19 cellular contexts compared by ENCODE assay signal in the genomic region with DNA sequence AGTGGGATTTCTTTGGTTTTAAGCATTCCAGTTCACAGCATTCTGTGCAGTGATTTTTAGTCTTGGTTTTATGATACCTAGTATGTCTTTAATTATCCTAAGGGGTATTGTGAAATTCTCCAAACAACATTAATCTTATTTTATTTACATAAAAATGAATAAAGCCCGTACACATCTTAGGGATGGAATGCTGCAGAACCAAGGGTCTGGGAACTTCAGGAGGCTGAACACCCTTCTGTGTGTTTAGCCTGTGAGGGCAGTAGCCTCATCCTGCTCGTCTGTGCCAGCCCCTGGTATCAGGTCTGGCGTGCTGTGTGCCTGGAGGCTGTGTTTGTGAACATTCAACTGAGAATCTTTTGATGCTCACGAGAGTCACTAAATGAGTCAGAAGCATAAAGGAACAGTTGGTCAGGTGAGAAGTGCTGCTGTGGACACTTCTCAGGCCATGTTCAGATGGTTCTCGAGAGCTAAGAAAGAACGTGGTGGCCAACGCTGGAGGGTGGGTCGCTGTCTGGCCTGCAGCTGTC. TPM values are rescaled to one million over a fixed set of nuclear protein-coding genes. Genes with fewer than 3 reads are reported as not detected.
DNase-seq lines count a peak whose midpoint lies in the region; ATAC-seq, FAIRE-seq and TF ChIP-seq lines count a peak whose summit lies in the region.
"Had no signal": no experiment of that assay in that cellular context is flagged by ENCODE, and none has a peak within 500 bp of the region (broad histone marks: within the 10 kb centered on the region; RNA-seq: fewer than 3 reads in every experiment).

No MANE protein-coding gene starts in this region.

- no peak for FAIRE-seq in small intestine (lab: Jason Lieb, UNC)
- FAIRE-seq: K562 had no signal

- H3K4me1 Mint-ChIP-seq in T-helper 2 cell treated with Interferon-gamma antibody and Interleukin-4, amounts not matched to agents 5 μg/mL and 100 μg/mL, for 36 hours (ENCODE audit: low read depth) = peaks cover 26% of the 10 kb centered on the region
- H3K4me1 Mint-ChIP-seq: nephron had no signal

- no peak for TF ChIP-seq CTCF in GM12865 (IDR thresholded peaks at IDR 0.05; ENCODE audit: insufficient read depth, low read depth, low read length, missing control alignments)
- TF ChIP-seq CTCF in foreskin fibroblast (IDR thresholded peaks at IDR 0.05; ENCODE audit: low read depth, low read length) = no peak

- no peaks in the 10 kb centered on the region for H3K27me3 ChIP-seq in small intestine (ENCODE audit: control insufficient read depth in 2 of 2, insufficient read depth in 2 of 2, low read length in 2 of 2)
- H3K27me3 ChIP-seq: right atrium auricular region, vagina had no signal

- peaks cover 10% of the 10 kb centered on the region for H3K9me3 Mint-ChIP-seq in T-helper 2 cell treated with Interferon-gamma antibody and Interleukin-4, amounts not matched to agents 5 μg/mL and 100 μg/mL, for 36 hours

- H3K27ac Mint-ChIP-seq in T-helper 2 cell treated with Interferon-gamma antibody and Interleukin-4, amounts not matched to agents 5 μg/mL and 100 μg/mL, for 36 hours = peak overlapping the region; percentile 41

- ATAC-seq in HG02571 (IDR thresholded peaks at IDR 0.05; ENCODE audit: unreplicated experiment) = no peak
- ATAC-seq: K562, left ventricle myocardium superior had no signal

- H3K27me3 Mint-ChIP-seq in T-helper 2 cell treated with Interferon-gamma antibody and Interleukin-4, amounts not matched to agents 5 μg/mL and 100 μg/mL, for 36 hours (ENCODE audit: low read depth) = no peaks in the 10 kb centered on the region
- H3K27me3 Mint-ChIP-seq: activated naive CD8-positive, alpha-beta T cell had no signal

- H3K36me3 Mint-ChIP-seq in T-helper 2 cell treated with Interferon-gamma antibody and Interleukin-4, amounts not matched to agents 5 μg/mL and 100 μg/mL, for 36 hours (ENCODE audit: low read depth) = peaks cover 60% of the 10 kb centered on the region

- DNase-seq in AG20443 (ENCODE audit: low spot score) = peak; percentile 47
- peak; percentile 88 for DNase-seq in GM12865 (ENCODE audit: low read depth)
- DNase-seq in T-helper 2 cell treated with Interferon-gamma antibody and Interleukin-4, amounts not matched to agents 5 μg/mL and 100 μg/mL, for 36 hours (ENCODE audit: low spot score) = no peak
- DNase-seq in foreskin fibroblast = peak; percentile 60 to 72
- DNase-seq in globus pallidus (ENCODE audit: low spot score) = no peak
- no peak for DNase-seq in small intestine
- no peak for DNase-seq in NCI-H82 (lab: John Stamatoyannopoulos, UW)
- DNase-seq: cerebellar nuclear complex; left ventricle myocardium superior; NCI-H1105 treated with DMSO at 0.1 percent for 48 hours; NCI-H446 treated with DMSO at 0.1 percent for 48 hours; stimulated activated CD4-positive, alpha-beta T cell treated with anti-CD3 and anti-CD28 coated beads, Interleukin-2, amount 100 ng/mL, for 24 hours had no signal

- H3K4me3 Mint-ChIP-seq in T-helper 2 cell treated with Interferon-gamma antibody and Interleukin-4, amounts not matched to agents 5 μg/mL and 100 μg/mL, for 36 hours = no peak overlapping the region
- H3K4me3 Mint-ChIP-seq: activated naive CD8-positive, alpha-beta T cell; nephron had no signal

- H3K36me3 ChIP-seq in small intestine (ENCODE audit: control insufficient read depth in 2 of 2, insufficient read depth in 2 of 2, low read length in 2 of 2) = peaks cover 8 to 24% of the 10 kb centered on the region in 2 donors

- peak overlapping the region; percentile 10 for H3K4me3 ChIP-seq in GM12865 (ENCODE audit: low read depth, low read length)
- no peak overlapping the region for H3K4me3 ChIP-seq in foreskin fibroblast (ENCODE audit: low read depth in 1 of 2, low read length in 2 of 2)
- H3K4me3 ChIP-seq in small intestine (ENCODE audit: low read depth in 1 of 2, low read length in 2 of 2) = no peak overlapping the region
- H3K4me3 ChIP-seq: K562, right atrium auricular region, vagina had no signal

- H3K4me1 ChIP-seq in small intestine (ENCODE audit: control insufficient read depth in 2 of 2, insufficient read depth in 1 of 2, low read depth in 1 of 2, low read length in 1 of 2) = no peaks in the 10 kb centered on the region
- H3K4me1 ChIP-seq: right atrium auricular region had no signal

- no peaks in the 10 kb centered on the region for H3K9me3 ChIP-seq in small intestine (ENCODE audit: control insufficient read depth, low read depth)
- H3K9me3 ChIP-seq: right atrium auricular region, vagina had no signal

- peak overlapping the region in 1 of 2 donors; percentile 69 for H3K27ac ChIP-seq in small intestine (ENCODE audit: low read depth in 1 of 2, low read length in 1 of 2)
- H3K27ac ChIP-seq: epithelial cell of prostate, right atrium auricular region, vagina had no signal

- 88 to 93% (median 88%) methylated on average over 8 of the region's 8 CpGs for WGBS in small intestine, 3 donors

RNA-seq across cellular contexts. Expression of gene C20orf204, which starts 25.2 kb away (rescaled TPM):
- 1 to 10 TPM in 2 of 3 donors, under 1 TPM in 1; 0.91 to 2.4 (median 1.8) TPM for polyA plus RNA-seq in small intestine

RNA-seq across cellular contexts. Expression of gene PRPF6, which starts 29.8 kb away (rescaled TPM):
- 10 to 100 TPM; 35.3 to 48.6 (median 47.5) TPM for polyA plus RNA-seq in small intestine

RNA-seq across cellular contexts. Expression of gene SAMD10, which starts 31.3 kb away (rescaled TPM):
- polyA plus RNA-seq in small intestine = 1 to 10 TPM; 3.6 to 7.3 (median 5.8) TPM

RNA-seq across cellular contexts. Expression of gene SOX18, which starts 38.7 kb away (rescaled TPM):
- 10 to 100 TPM in 1 of 3 donors, 1 to 10 TPM in 1, under 1 TPM in 1; 0.67 to 26.8 (median 2.2) TPM for polyA plus RNA-seq in small intestine

RNA-seq across cellular contexts. Expression of gene ZNF512B, which starts 41.0 kb away (rescaled TPM):
- 1 to 10 TPM; 2.5 to 4.3 (median 3.0) TPM for polyA plus RNA-seq in small intestine

Comparison
In these comparisons a context has a peak if more than half of its experiments do, and no peak if none do; other contexts are left out.
1. DNase-seq: peak in AG20443 (single experiment), GM12865 (single experiment) and foreskin fibroblast (2 of 2); none in T-helper 2 cell treated with Interferon-gamma antibody and Interleukin-4, amounts not matched to agents 5 μg/mL and 100 μg/mL, for 36 hours (single experiment), globus pallidus (single experiment), small intestine (single experiment) and NCI-H82 (single experiment).